Comparison of ENCODE assay signal across 8 cellular contexts in genomic region chr15:73926191-73927002, GRCh38. TPM values are rescaled to one million over a fixed set of nuclear protein-coding genes. Genes with fewer than 3 reads are reported as not detected.
DNase-seq lines count a peak whose midpoint lies in the region; ATAC-seq and TF ChIP-seq lines count a peak whose summit lies in the region.

TSS of gene LOXL1 (plus strand) at chr15:73926462. CDS start at chr15:73926784, 322 bp downstream.

- ATAC-seq in T-helper 17 cell = no peak
- peak; percentile 61 for ATAC-seq in mucosa of descending colon
- ATAC-seq in GM18520 (IDR thresholded peaks at IDR 0.05; ENCODE audit: unreplicated experiment) = no peak
- no peak for ATAC-seq in HG03159 (IDR thresholded peaks at IDR 0.05; ENCODE audit: unreplicated experiment)

- peaks cover 38% of the 10 kb centered on the region for H3K4me1 Mint-ChIP-seq in T-helper 17 cell

- TF ChIP-seq CTCF in AG09309 (IDR thresholded peaks at IDR 0.05; ENCODE audit: control insufficient read depth, insufficient read depth, low read depth, low read length, missing control alignments) (no peak), HFF-Myc (IDR thresholded peaks at IDR 0.05; ENCODE audit: low read depth, low read length, missing control alignments) (no peak), esophagus squamous epithelium (IDR thresholded peaks at IDR 0.05) (no peak), mucosa of descending colon (IDR thresholded peaks at IDR 0.05) (no peak)

- peak within 1 kb of the TSS; percentile 85 for H3K4me3 ChIP-seq in AG09309 (ENCODE audit: control insufficient read depth, low read depth, low read length)
- H3K4me3 ChIP-seq in HFF-Myc (replicated peaks; ENCODE audit: low read depth, low read length) = peak within 1 kb of the TSS; percentile 75
- peak within 1 kb of the TSS; percentile 50 to 71 (median 62) for H3K4me3 ChIP-seq in esophagus squamous epithelium
- no peak within 1 kb of the TSS for H3K4me3 ChIP-seq in mucosa of descending colon
- H3K4me3 ChIP-seq in urinary bladder (ENCODE audit: low read depth, low read length) = peak within 1 kb of the TSS; percentile 46

- peaks cover 0 to 25% (median 0%) of the 10 kb centered on the region in 4 donors for H3K27me3 ChIP-seq in esophagus squamous epithelium

- peak within 1 kb of the TSS; percentile 94 for H3K27ac Mint-ChIP-seq in T-helper 17 cell

- peaks cover 59 to 100% (median 70%) of the 10 kb centered on the region in 3 donors for H3K4me1 ChIP-seq in esophagus squamous epithelium
- peaks cover 19% of the 10 kb centered on the region for H3K4me1 ChIP-seq in mucosa of descending colon (ENCODE audit: low read depth)
- peaks cover 3% of the 10 kb centered on the region for H3K4me1 ChIP-seq in urinary bladder (ENCODE audit: insufficient read depth)

- H3K9me3 ChIP-seq in T-helper 17 cell (ENCODE audit: control insufficient read depth, low read length, poor library complexity, severe bottlenecking) = no peaks in the 10 kb centered on the region
- H3K9me3 ChIP-seq in esophagus squamous epithelium = no peaks in the 10 kb centered on the region
- no peaks in the 10 kb centered on the region for H3K9me3 ChIP-seq in mucosa of descending colon

- WGBS in esophagus squamous epithelium, 2 donors = 18 to 49% methylated on average over 3 of the region's 48 CpGs
- 5% methylated on average over 48 of the region's 48 CpGs for WGBS in urinary bladder

- DNase-seq in AG09309 (ENCODE audit: low read depth) (no peak), HFF-Myc (ENCODE audit: extremely low read depth, low read depth) (peak; percentile 67), T-helper 17 cell (no peak), esophagus squamous epithelium (lab: John Stamatoyannopoulos, UW) (no peak), mucosa of descending colon (peak; percentile 55 to 72 (median 64))

- H3K36me3 Mint-ChIP-seq in T-helper 17 cell (ENCODE audit: low read depth) = no peaks in the 10 kb centered on the region

- H3K4me3 Mint-ChIP-seq in T-helper 17 cell = peak within 1 kb of the TSS; percentile 87

- peak in 2 of 4 donors; percentile 63 to 70 for TF ChIP-seq POLR2A in esophagus squamous epithelium (IDR thresholded peaks at IDR 0.05)

- H3K27ac ChIP-seq in esophagus squamous epithelium (peak within 1 kb of the TSS; percentile 75 to 90 (median 87)), urinary bladder (ENCODE audit: low read depth) (peak within 1 kb of the TSS; percentile 66)

- intact Hi-C loops in esophagus squamous epithelium (cut with DNase I) (no loop called here), mucosa of descending colon (cut with DNase I, micrococcal nuclease) (no loop called here)

- H3K27me3 Mint-ChIP-seq in T-helper 17 cell = no peaks in the 10 kb centered on the region

- H3K36me3 ChIP-seq in esophagus squamous epithelium = no peaks in the 10 kb centered on the region
- H3K36me3 ChIP-seq in mucosa of descending colon (ENCODE audit: low read depth) = no peaks in the 10 kb centered on the region
- H3K36me3 ChIP-seq in urinary bladder (ENCODE audit: insufficient read depth) = no peaks in the 10 kb centered on the region

RNA-seq across cellular contexts. Expression of gene LOXL1, which starts in this region (rescaled TPM):
- total RNA-seq in T-helper 17 cell = 1 to 10 TPM; 2.9 to 8.4 TPM
- total RNA-seq in esophagus squamous epithelium = 1 to 10 TPM; 4.3 to 7.7 (median 6.3) TPM
- total RNA-seq in mucosa of descending colon = 1 to 10 TPM in 2 of 3 donors, under 1 TPM in 1; 0.87 to 7.9 (median 5.1) TPM
- 56.2 TPM for total RNA-seq in urinary bladder
- polyA plus RNA-seq in urinary bladder = 57.9 TPM

Comparison
In these comparisons a context has a peak if more than half of its experiments do, and no peak if none do; other contexts are left out.
1. DNase-seq: peak in HFF-Myc (single experiment) and mucosa of descending colon (3 of 3); none in AG09309 (single experiment), T-helper 17 cell (0 of 3) and esophagus squamous epithelium (single experiment).